Comparison of ENCODE assay signal across 1 cellular context in genomic region chr2:71023553-71024243, GRCh38.
TF ChIP-seq lines count a peak whose summit lies in the region.

No MANE protein-coding gene starts in this region.

TF ChIP-seq in HCT116, 20 proteins besides CTCF, POLR2A, EP300 and RAD21:
- TF ChIP-seq JUND (IDR thresholded peaks at IDR 0.05): 0 out of 2 replicates have a peak, but pooled peaks have one; percentile 8
